In the genomic region with DNA sequence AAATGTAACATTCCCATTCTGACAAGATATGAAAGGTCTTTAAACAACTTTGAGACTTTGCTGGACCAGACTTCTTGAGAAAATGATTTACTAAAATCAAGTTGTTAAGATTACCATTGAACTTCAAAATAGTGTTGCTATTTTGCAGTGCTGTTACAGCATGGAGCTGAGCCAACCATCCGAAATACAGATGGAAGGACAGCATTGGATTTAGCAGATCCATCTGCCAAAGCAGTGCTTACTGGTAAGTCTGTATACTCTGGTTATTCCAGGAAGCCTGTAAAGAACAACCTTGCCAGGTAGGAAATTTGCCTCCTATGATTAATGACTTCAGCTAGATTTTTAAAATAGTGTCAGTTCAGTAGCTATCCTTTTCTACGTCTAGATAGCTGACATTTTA, we compare ENCODE assay signal across 18 cellular contexts. TPM values are rescaled to one million over a fixed set of nuclear protein-coding genes. Genes with fewer than 3 reads are reported as not detected.
DNase-seq lines count a peak whose midpoint lies in the region; ATAC-seq, FAIRE-seq and TF ChIP-seq lines count a peak whose summit lies in the region.
"Had no signal": no experiment of that assay in that cellular context is flagged by ENCODE, and none has a peak within 500 bp of the region (broad histone marks: within the 10 kb centered on the region; RNA-seq: fewer than 3 reads in every experiment).

No MANE protein-coding gene starts in this region.

- H3K4me3 Mint-ChIP-seq in brain (peak overlapping the region in 1 of 5 experiments; percentile 49), progenitor cell of endocrine pancreas (ENCODE audit: low read depth) (no peak overlapping the region)
- H3K4me3 Mint-ChIP-seq: CD14-positive monocyte; CD8-positive, alpha-beta T cell had no signal

- no peak for ATAC-seq in esophagus mucosa
- ATAC-seq: A549; CD8-positive, alpha-beta T cell; GM12878; HepG2 had no signal

- H3K36me3 Mint-ChIP-seq in brain (peaks cover 75% of the 10 kb centered on the region), progenitor cell of endocrine pancreas (ENCODE audit: insufficient read depth) (peaks cover 29% of the 10 kb centered on the region)

- TF ChIP-seq CTCF in brain (conservative IDR thresholded peaks at IDR 0.05) (no peak), progenitor cell of endocrine pancreas (IDR thresholded peaks at IDR 0.05; ENCODE audit: unreplicated experiment) (no peak)

- H3K27me3 Mint-ChIP-seq in brain (no peaks in the 10 kb centered on the region), progenitor cell of endocrine pancreas (no peaks in the 10 kb centered on the region)

- H3K27ac Mint-ChIP-seq in brain, result peak overlapping the region in 3 of 5 experiments; percentile 60 to 76 (median 69)
- H3K27ac Mint-ChIP-seq in progenitor cell of endocrine pancreas, result peak overlapping the region; percentile 29
- H3K27ac Mint-ChIP-seq: CD14-positive monocyte; CD8-positive, alpha-beta T cell had no signal

- peak; percentile 34 for FAIRE-seq in A204.1 (lab: Jason Lieb, UNC)
- FAIRE-seq: A549, GM12878, GM18507, HepG2, HTR-8/SVneo had no signal

- H3K9me3 Mint-ChIP-seq in brain, result no peaks in the 10 kb centered on the region
- no peaks in the 10 kb centered on the region for H3K9me3 Mint-ChIP-seq in progenitor cell of endocrine pancreas (ENCODE audit: low read depth)
- H3K9me3 Mint-ChIP-seq: CD14-positive monocyte; CD8-positive, alpha-beta T cell had no signal

- DNase-seq in G401 (ENCODE audit: low spot score), result peak; percentile 60
- no peak for DNase-seq in progenitor cell of endocrine pancreas (ENCODE audit: low spot score, unreplicated experiment)
- no peak for DNase-seq in stimulated activated CD4-positive, alpha-beta T cell treated with anti-CD3 and anti-CD28 coated beads, Interleukin-2, amount 100 ng/mL, for 48 hours
- DNase-seq in NCI-H2029 (lab: John Stamatoyannopoulos, UW), result no peak
- DNase-seq: CD8-positive, alpha-beta T cell; COR-L47; DMS53; GM23248; H7 had no signal

- in situ Hi-C loops in G401 (cut with HindIII; ENCODE audit: low sequenced_read_pairs), result no loop called here

- H3K4me1 Mint-ChIP-seq in brain (peaks cover 10% of the 10 kb centered on the region), progenitor cell of endocrine pancreas (ENCODE audit: low read depth) (peaks cover 7% of the 10 kb centered on the region)
- H3K4me1 Mint-ChIP-seq: CD14-positive monocyte had no signal

RNA-seq across cellular contexts. Expression of a gene that starts 18.8 kb away (rescaled TPM):
- total RNA-seq in G401 (2014; rRNA removed; shearing (Covaris generic)), result 38.4 and 54.3 TPM in 2 replicates
- 18.3 TPM for polyA plus RNA-seq in brain (ENCODE audit: insufficient read depth, low read depth, low replicate concordance)
- total RNA-seq in progenitor cell of endocrine pancreas (52.8 and 53.2 TPM in 2 replicates), esophagus mucosa (28.4 TPM)
